ENCODE assay signal across 1 cellular context in the genomic region with DNA sequence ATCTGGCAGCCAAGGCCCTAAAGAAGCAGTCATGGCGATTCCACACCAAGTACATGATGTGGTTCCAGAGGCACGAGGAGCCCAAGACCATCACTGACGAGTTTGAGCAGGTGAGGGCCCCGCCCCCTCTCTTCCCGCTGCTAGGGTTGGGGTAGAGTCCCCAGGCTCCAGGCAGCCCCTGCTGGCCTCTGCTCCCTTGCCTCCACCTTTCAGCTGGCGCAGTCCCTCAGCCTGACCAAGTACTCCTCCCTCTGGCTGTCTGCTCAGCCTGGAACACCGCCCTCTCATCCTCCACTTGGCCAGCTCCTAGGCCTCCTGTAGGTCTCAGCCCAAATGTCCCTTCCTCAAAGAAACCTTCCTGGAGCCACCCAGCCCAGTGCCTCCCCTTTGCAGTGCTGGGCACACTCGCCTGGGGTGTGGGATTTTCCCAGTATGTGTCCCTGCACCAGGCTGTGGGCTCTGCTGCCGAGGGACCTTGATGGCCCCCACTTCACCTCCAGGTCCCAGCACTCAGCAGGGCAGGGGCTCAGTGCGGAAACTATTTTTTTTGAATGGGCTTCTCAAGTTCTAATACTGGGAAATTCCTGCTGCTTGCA.
A peak's percentile ranks its signal among the peaks of the same experiment; 100 is the strongest.
TF ChIP-seq lines count a peak whose summit lies in the region.

No MANE protein-coding gene starts in this region.

TF ChIP-seq in A549, 52 proteins besides CTCF, POLR2A, EP300 and RAD21:
- TF ChIP-seq ZFP36 (IDR thresholded peaks at IDR 0.05; ENCODE audit: borderline replicate concordance, partially characterized antibody) (no peak), JUN (IDR thresholded peaks at IDR 0.05) (peak; percentile 17 to 47; a peak in 1 of 5 replicates)
- TF ChIP-seq, protein P1, sequence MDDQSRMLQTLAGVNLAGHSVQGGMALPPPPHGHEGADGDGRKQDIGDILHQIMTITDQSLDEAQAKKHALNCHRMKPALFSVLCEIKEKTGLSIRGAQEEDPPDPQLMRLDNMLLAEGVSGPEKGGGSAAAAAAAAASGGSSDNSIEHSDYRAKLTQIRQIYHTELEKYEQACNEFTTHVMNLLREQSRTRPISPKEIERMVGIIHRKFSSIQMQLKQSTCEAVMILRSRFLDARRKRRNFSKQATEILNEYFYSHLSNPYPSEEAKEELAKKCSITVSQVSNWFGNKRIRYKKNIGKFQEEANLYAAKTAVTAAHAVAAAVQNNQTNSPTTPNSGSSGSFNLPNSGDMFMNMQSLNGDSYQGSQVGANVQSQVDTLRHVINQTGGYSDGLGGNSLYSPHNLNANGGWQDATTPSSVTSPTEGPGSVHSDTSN (IDR thresholded peaks at IDR 0.05) = 0 out of 2 replicates have a peak, but pooled peaks have one; percentile 14
